In genomic region chr1:40917995-40918711, GRCh38 we compare ENCODE assay signal across 29 cellular contexts.
"Had no signal": no experiment of that assay in that cellular context is flagged by ENCODE, and none has a peak within 500 bp of the region (broad histone marks: within the 10 kb centered on the region; RNA-seq: fewer than 3 reads in every experiment).

No MANE protein-coding gene starts in this region.

- H3K27ac Mint-ChIP-seq: activated naive CD4-positive, alpha-beta T cell treated with anti-CD3 and anti-CD28 coated beads for 36 hours; activated naive CD8-positive, alpha-beta T cell treated with anti-CD3 and anti-CD28 coated beads, Interleukin-2, amount 10 ng/mL, durations not matched to agents 7 days and 5 days; activated T-helper 17 cell treated with anti-CD3 and anti-CD28 coated beads, Interleukin-2, amount 50 U/mL, for 72 hours; mesothelial cell of epicardium; naive thymus-derived CD8-positive, alpha-beta T cell; stimulated activated effector memory CD8-positive, alpha-beta T cell treated with anti-CD3 and anti-CD28 coated beads, Interleukin-12 subunit alpha, Interleukin-12 subunit beta, amount 100 ng/mL, for 72 hours; stimulated activated naive CD8-positive, alpha-beta T cell treated with anti-CD3 and anti-CD28 coated beads, Interleukin-15, amount 100 ng/mL, for 72 hours had no signal

- ATAC-seq: activated T-helper 17 cell treated with anti-CD3 and anti-CD28 coated beads, Interleukin-2, amount 50 U/mL, for 72 hours; esophagus mucosa; left lung; naive thymus-derived CD8-positive, alpha-beta T cell; psoas muscle; stimulated activated effector memory CD8-positive, alpha-beta T cell treated with anti-CD3 and anti-CD28 coated beads, Interleukin-12 subunit alpha, Interleukin-12 subunit beta, amount 100 ng/mL, for 72 hours; stimulated activated naive CD8-positive, alpha-beta T cell treated with anti-CD3 and anti-CD28 coated beads, Interleukin-15, amount 100 ng/mL, for 72 hours had no signal

- H3K9me3 Mint-ChIP-seq: activated naive CD4-positive, alpha-beta T cell treated with anti-CD3 and anti-CD28 coated beads for 36 hours; activated naive CD8-positive, alpha-beta T cell treated with anti-CD3 and anti-CD28 coated beads, Interleukin-2, amount 10 ng/mL, durations not matched to agents 7 days and 5 days; activated T-helper 17 cell treated with anti-CD3 and anti-CD28 coated beads, Interleukin-2, amount 50 U/mL, for 72 hours; mesothelial cell of epicardium; naive thymus-derived CD8-positive, alpha-beta T cell; stimulated activated effector memory CD8-positive, alpha-beta T cell treated with anti-CD3 and anti-CD28 coated beads, Interleukin-12 subunit alpha, Interleukin-12 subunit beta, amount 100 ng/mL, for 72 hours; stimulated activated naive CD8-positive, alpha-beta T cell treated with anti-CD3 and anti-CD28 coated beads, Interleukin-15, amount 100 ng/mL, for 72 hours had no signal

- H3K4me3 Mint-ChIP-seq: activated naive CD4-positive, alpha-beta T cell treated with anti-CD3 and anti-CD28 coated beads for 36 hours; activated naive CD8-positive, alpha-beta T cell treated with anti-CD3 and anti-CD28 coated beads, Interleukin-2, amount 10 ng/mL, durations not matched to agents 7 days and 5 days; activated T-helper 17 cell treated with anti-CD3 and anti-CD28 coated beads, Interleukin-2, amount 50 U/mL, for 72 hours; mesothelial cell of epicardium; naive thymus-derived CD8-positive, alpha-beta T cell; stimulated activated effector memory CD8-positive, alpha-beta T cell treated with anti-CD3 and anti-CD28 coated beads, Interleukin-12 subunit alpha, Interleukin-12 subunit beta, amount 100 ng/mL, for 72 hours; stimulated activated naive CD8-positive, alpha-beta T cell treated with anti-CD3 and anti-CD28 coated beads, Interleukin-15, amount 100 ng/mL, for 72 hours had no signal

- H3K36me3 ChIP-seq: cardiac muscle cell, left lung, right atrium auricular region, suprapubic skin, transverse colon, uterus, WERI-Rb-1 had no signal

- H3K36me3 Mint-ChIP-seq: activated naive CD8-positive, alpha-beta T cell treated with anti-CD3 and anti-CD28 coated beads, Interleukin-2, amount 10 ng/mL, durations not matched to agents 7 days and 5 days; mesothelial cell of epicardium; naive thymus-derived CD8-positive, alpha-beta T cell; stimulated activated effector memory CD8-positive, alpha-beta T cell treated with anti-CD3 and anti-CD28 coated beads, Interleukin-12 subunit alpha, Interleukin-12 subunit beta, amount 100 ng/mL, for 72 hours had no signal

- FAIRE-seq: kidney, TTC549 had no signal

- H3K27me3 ChIP-seq: cardiac muscle cell, left lung, right atrium auricular region, suprapubic skin, transverse colon, uterus had no signal

- DNase-seq: activated CD4-positive, alpha-beta T cell treated with anti-CD3 and anti-CD28 coated beads, Interleukin-2, amount 50 U/mL, for 1 hour; activated CD4-positive, CD25-positive, alpha-beta regulatory T cell treated with anti-CD3 and anti-CD28 coated beads, Interleukin-2, amount 50 U/mL, for 72 hours; activated naive CD4-positive, alpha-beta T cell treated with anti-CD3 and anti-CD28 coated beads for 36 hours; activated naive CD8-positive, alpha-beta T cell treated with anti-CD3 and anti-CD28 coated beads, Interleukin-2, amount 10 ng/mL, durations not matched to agents 7 days and 5 days; activated T-cell treated with anti-CD3 and anti-CD28 coated beads, Interleukin-2, amount 50 U/mL, for 1 hour; amniotic stem cell; dermis blood vessel endothelial cell; effector memory CD4-positive, alpha-beta T cell; foreskin melanocyte; kidney; left lung; naive thymus-derived CD8-positive, alpha-beta T cell; psoas muscle; stimulated activated CD4-positive, alpha-beta T cell treated with anti-CD3 and anti-CD28 coated beads, Interleukin-1b, Interleukin-23, amount 100 ng/mL, for 48 hours; stimulated activated naive CD8-positive, alpha-beta T cell treated with anti-CD3 and anti-CD28 coated beads, Interleukin-15, amount 100 ng/mL, for 72 hours; T-helper 1 cell; transverse colon; uterus; WERI-Rb-1 had no signal

- H3K9me3 ChIP-seq: left lung, psoas muscle, right atrium auricular region, suprapubic skin, transverse colon, uterus had no signal

- H3K27ac ChIP-seq: cardiac muscle cell, left lung, psoas muscle, right atrium auricular region, skin epidermis, transverse colon, uterus, WERI-Rb-1 had no signal

- H3K27me3 Mint-ChIP-seq: activated naive CD8-positive, alpha-beta T cell treated with anti-CD3 and anti-CD28 coated beads, Interleukin-2, amount 10 ng/mL, durations not matched to agents 7 days and 5 days; activated T-helper 17 cell treated with anti-CD3 and anti-CD28 coated beads, Interleukin-2, amount 50 U/mL, for 72 hours; stimulated activated naive CD8-positive, alpha-beta T cell treated with anti-CD3 and anti-CD28 coated beads, Interleukin-15, amount 100 ng/mL, for 72 hours had no signal

- H3K4me1 Mint-ChIP-seq: activated naive CD8-positive, alpha-beta T cell treated with anti-CD3 and anti-CD28 coated beads, Interleukin-2, amount 10 ng/mL, durations not matched to agents 7 days and 5 days; activated T-helper 17 cell treated with anti-CD3 and anti-CD28 coated beads, Interleukin-2, amount 50 U/mL, for 72 hours; mesothelial cell of epicardium; naive thymus-derived CD8-positive, alpha-beta T cell; stimulated activated effector memory CD8-positive, alpha-beta T cell treated with anti-CD3 and anti-CD28 coated beads, Interleukin-12 subunit alpha, Interleukin-12 subunit beta, amount 100 ng/mL, for 72 hours; stimulated activated naive CD8-positive, alpha-beta T cell treated with anti-CD3 and anti-CD28 coated beads, Interleukin-15, amount 100 ng/mL, for 72 hours had no signal

- H3K4me3 ChIP-seq: cardiac muscle cell, left lung, lung, psoas muscle, right atrium auricular region, skin epidermis, suprapubic skin, transverse colon, uterus had no signal

- H3K4me1 ChIP-seq: left lung, psoas muscle, right atrium auricular region, transverse colon, uterus had no signal
